ENCODE assay signal across 17 cellular contexts in genomic region chr11:25211635-25212251, GRCh38.
"Had no signal": no experiment of that assay in that cellular context is flagged by ENCODE, and none has a peak within 500 bp of the region (broad histone marks: within the 10 kb centered on the region; RNA-seq: fewer than 3 reads in every experiment).

No MANE protein-coding gene starts in this region.

- H3K27ac Mint-ChIP-seq: activated B cell treated with CpG ODN at 0.5 μM for 24 hours; activated CD4-positive, alpha-beta T cell treated with anti-CD3 and anti-CD28 coated beads, Interleukin-2, amount 10 ng/mL, durations not matched to agents 7 days and 5 days; activated naive CD8-positive, alpha-beta T cell treated with anti-CD3 and anti-CD28 coated beads, Interleukin-2, amount 10 ng/mL, durations not matched to agents 7 days and 5 days; memory B cell; natural killer cell; stimulated activated memory B cell treated with anti-CD40 and anti-IgM and Interleukin-4, amounts not matched to agents 10 μg/mL and 1 μg/mL and 100 μg/mL, for 72 hours had no signal

- H3K36me3 ChIP-seq: breast epithelium, left ventricle myocardium inferior, thyroid gland had no signal

- H3K9me3 ChIP-seq: thyroid gland had no signal

- DNase-seq: activated B cell treated with CpG ODN at 0.5 μM for 24 hours; activated CD4-positive, alpha-beta T cell treated with anti-CD3 and anti-CD28 coated beads, Interleukin-2, amount 10 ng/mL, durations not matched to agents 7 days and 5 days; activated CD8-positive, alpha-beta memory T cell treated with anti-CD3 and anti-CD28 coated beads for 24 hours; activated naive CD4-positive, alpha-beta T cell; activated naive CD8-positive, alpha-beta T cell treated with anti-CD3 and anti-CD28 coated beads, Interleukin-2, amount 10 ng/mL, durations not matched to agents 7 days and 5 days; anterior cingulate cortex; erythroblast; kidney; left ventricle myocardium inferior; natural killer cell; stimulated activated CD4-positive, alpha-beta T cell treated with anti-CD3 and anti-CD28 coated beads, Interleukin-2, amount 100 ng/mL, for 48 hours; T-helper 2 cell; thyroid gland had no signal

- H3K27me3 Mint-ChIP-seq: activated B cell treated with CpG ODN at 0.5 μM for 24 hours; activated CD4-positive, alpha-beta T cell treated with anti-CD3 and anti-CD28 coated beads, Interleukin-2, amount 10 ng/mL, durations not matched to agents 7 days and 5 days; activated naive CD8-positive, alpha-beta T cell treated with anti-CD3 and anti-CD28 coated beads, Interleukin-2, amount 10 ng/mL, durations not matched to agents 7 days and 5 days; memory B cell; stimulated activated memory B cell treated with anti-CD40 and anti-IgM and Interleukin-4, amounts not matched to agents 10 μg/mL and 1 μg/mL and 100 μg/mL, for 72 hours had no signal

- H3K4me2 ChIP-seq: hepatocyte had no signal

- H3K4me3 ChIP-seq: breast epithelium, hepatocyte, left ventricle myocardium inferior, thyroid gland had no signal

- H3K36me3 Mint-ChIP-seq: activated naive CD8-positive, alpha-beta T cell treated with anti-CD3 and anti-CD28 coated beads, Interleukin-2, amount 10 ng/mL, durations not matched to agents 7 days and 5 days; memory B cell; natural killer cell; stimulated activated memory B cell treated with anti-CD40 and anti-IgM and Interleukin-4, amounts not matched to agents 10 μg/mL and 1 μg/mL and 100 μg/mL, for 72 hours had no signal

- H3K27ac ChIP-seq: hepatocyte, left ventricle myocardium inferior, thyroid gland had no signal

- ATAC-seq: natural killer cell; stimulated activated memory B cell treated with anti-CD40 and anti-IgM and Interleukin-4, amounts not matched to agents 10 μg/mL and 1 μg/mL and 100 μg/mL, for 72 hours had no signal

- H3K4me3 Mint-ChIP-seq: activated B cell treated with CpG ODN at 0.5 μM for 24 hours; activated CD4-positive, alpha-beta T cell treated with anti-CD3 and anti-CD28 coated beads, Interleukin-2, amount 10 ng/mL, durations not matched to agents 7 days and 5 days; activated naive CD8-positive, alpha-beta T cell treated with anti-CD3 and anti-CD28 coated beads, Interleukin-2, amount 10 ng/mL, durations not matched to agents 7 days and 5 days; memory B cell; natural killer cell; stimulated activated memory B cell treated with anti-CD40 and anti-IgM and Interleukin-4, amounts not matched to agents 10 μg/mL and 1 μg/mL and 100 μg/mL, for 72 hours had no signal

- H3K79me2 ChIP-seq: hepatocyte had no signal

- H3K27me3 ChIP-seq: breast epithelium, hepatocyte, thyroid gland had no signal

- H3K4me1 Mint-ChIP-seq: activated B cell treated with CpG ODN at 0.5 μM for 24 hours; activated CD4-positive, alpha-beta T cell treated with anti-CD3 and anti-CD28 coated beads, Interleukin-2, amount 10 ng/mL, durations not matched to agents 7 days and 5 days; activated naive CD8-positive, alpha-beta T cell treated with anti-CD3 and anti-CD28 coated beads, Interleukin-2, amount 10 ng/mL, durations not matched to agents 7 days and 5 days; memory B cell; natural killer cell; stimulated activated memory B cell treated with anti-CD40 and anti-IgM and Interleukin-4, amounts not matched to agents 10 μg/mL and 1 μg/mL and 100 μg/mL, for 72 hours had no signal

- H2AFZ ChIP-seq: hepatocyte had no signal

- H3K4me1 ChIP-seq: breast epithelium, left ventricle myocardium inferior, thyroid gland had no signal
